In genomic region chr11:76610371-76610770, GRCh38 we compare ENCODE assay signal across 13 cellular contexts.
"Had no signal": no experiment of that assay in that cellular context is flagged by ENCODE, and none has a peak within 500 bp of the region (broad histone marks: within the 10 kb centered on the region; RNA-seq: fewer than 3 reads in every experiment).

No MANE protein-coding gene starts in this region.

- H3K9me3 Mint-ChIP-seq: activated CD4-positive, alpha-beta T cell treated with anti-CD3 and anti-CD28 coated beads, Interleukin-2, amount 10 ng/mL, durations not matched to agents 24 days and 14 days; activated naive CD8-positive, alpha-beta T cell treated with anti-CD3 and anti-CD28 coated beads for 36 hours; nephron; T-helper 1 cell treated with Interleukin-12 subunit alpha and Interleukin-12 subunit beta and Interleukin-4 antibody, amounts not matched to agents 30 μg/mL and 1 μg/mL, for 36 hours had no signal

- H3K4me3 ChIP-seq: colonic mucosa, gastroesophageal sphincter, psoas muscle, suprapubic skin had no signal

- H3K4me1 ChIP-seq: psoas muscle had no signal

- H3K36me3 ChIP-seq: colonic mucosa, gastroesophageal sphincter, suprapubic skin had no signal

- H3K36me3 Mint-ChIP-seq: activated naive CD8-positive, alpha-beta T cell treated with anti-CD3 and anti-CD28 coated beads for 36 hours had no signal

- ATAC-seq: gastroesophageal sphincter; stimulated activated naive CD8-positive, alpha-beta T cell treated with anti-CD3 and anti-CD28 coated beads, Interleukin-15, Interleukin-2, amounts not matched to agents 100 U/mL and 50 U/mL, for 24 hours had no signal

- H3K27me3 ChIP-seq: colonic mucosa, gastroesophageal sphincter, suprapubic skin had no signal

- H3K27ac Mint-ChIP-seq: activated CD4-positive, alpha-beta T cell treated with anti-CD3 and anti-CD28 coated beads, Interleukin-2, amount 10 ng/mL, durations not matched to agents 24 days and 14 days; activated naive CD8-positive, alpha-beta T cell treated with anti-CD3 and anti-CD28 coated beads for 36 hours; T-helper 1 cell treated with Interleukin-12 subunit alpha and Interleukin-12 subunit beta and Interleukin-4 antibody, amounts not matched to agents 30 μg/mL and 1 μg/mL, for 36 hours had no signal

- H3K27ac ChIP-seq: colonic mucosa, gastroesophageal sphincter, psoas muscle, suprapubic skin had no signal

- H3K4me1 Mint-ChIP-seq: activated CD4-positive, alpha-beta T cell treated with anti-CD3 and anti-CD28 coated beads, Interleukin-2, amount 10 ng/mL, durations not matched to agents 24 days and 14 days had no signal

- H3K9me3 ChIP-seq: colonic mucosa, gastroesophageal sphincter, psoas muscle, suprapubic skin had no signal

- H3K4me3 Mint-ChIP-seq: activated CD4-positive, alpha-beta T cell treated with anti-CD3 and anti-CD28 coated beads, Interleukin-2, amount 10 ng/mL, durations not matched to agents 24 days and 14 days; activated naive CD8-positive, alpha-beta T cell treated with anti-CD3 and anti-CD28 coated beads for 36 hours; nephron; T-helper 1 cell treated with Interleukin-12 subunit alpha and Interleukin-12 subunit beta and Interleukin-4 antibody, amounts not matched to agents 30 μg/mL and 1 μg/mL, for 36 hours had no signal

- DNase-seq: activated CD4-positive, alpha-beta T cell treated with anti-CD3 and anti-CD28 coated beads, Interleukin-2, amount 10 ng/mL, durations not matched to agents 24 days and 14 days; activated gamma-delta T cell; activated naive CD8-positive, alpha-beta T cell treated with anti-CD3 and anti-CD28 coated beads for 36 hours; activated T-cell treated with anti-CD3 and anti-CD28 coated beads, Interleukin-2, amount 50 U/mL, for 48 hours; effector CD4-positive, alpha-beta T cell; psoas muscle; stimulated activated CD4-positive, alpha-beta T cell treated with anti-CD3 and anti-CD28 coated beads, Interleukin-2, amount 100 ng/mL, for 48 hours; stimulated activated naive CD8-positive, alpha-beta T cell treated with anti-CD3 and anti-CD28 coated beads, Interleukin-15, Interleukin-2, amounts not matched to agents 100 U/mL and 50 U/mL, for 24 hours had no signal

- H3K27me3 Mint-ChIP-seq: activated naive CD8-positive, alpha-beta T cell treated with anti-CD3 and anti-CD28 coated beads for 36 hours had no signal
